Comparison of ENCODE assay signal across 27 cellular contexts in the genomic region with DNA sequence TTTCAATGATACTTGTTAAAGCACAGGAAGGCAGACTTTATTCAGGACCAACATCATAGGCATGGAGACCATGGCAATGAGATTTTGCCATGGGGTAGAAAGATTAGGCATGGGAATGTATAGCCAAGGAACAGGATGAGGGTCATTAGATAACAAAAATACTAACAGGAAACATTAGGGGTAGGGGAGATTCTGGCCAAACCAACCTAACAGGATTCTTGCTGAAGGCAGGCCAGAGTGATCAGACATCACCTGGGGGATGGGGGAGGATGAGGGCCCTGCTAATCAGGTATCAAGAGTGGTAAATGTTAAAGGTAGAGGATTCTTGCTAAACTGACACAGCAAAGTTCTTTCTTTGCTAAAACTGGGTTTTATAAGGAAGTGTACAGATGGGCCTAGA.
"Had no signal": no experiment of that assay in that cellular context is flagged by ENCODE, and none has a peak within 500 bp of the region (broad histone marks: within the 10 kb centered on the region; RNA-seq: fewer than 3 reads in every experiment).

No MANE protein-coding gene starts in this region.

- H3K4me3 ChIP-seq: left lung, lower lobe of right lung, neural progenitor cell, ovary, right atrium auricular region, right lobe of liver, smooth muscle cell, transverse colon, uterus had no signal

- H3K4me3 Mint-ChIP-seq: immature natural killer cell; naive thymus-derived CD8-positive, alpha-beta T cell; nephron; neural progenitor cell; stimulated activated memory B cell treated with anti-CD40 and anti-IgM and Interleukin-4, amounts not matched to agents 10 μg/mL and 1 μg/mL and 100 μg/mL, for 72 hours; stimulated activated naive CD8-positive, alpha-beta T cell treated with anti-CD3 and anti-CD28 coated beads, Interleukin-15, amount 100 ng/mL, for 72 hours had no signal

- H3K27ac ChIP-seq: left lung, lower lobe of right lung, neural progenitor cell, neutrophil, ovary, right atrium auricular region, right lobe of liver, transverse colon, uterus had no signal

- H3K36me3 Mint-ChIP-seq: neural progenitor cell; stimulated activated memory B cell treated with anti-CD40 and anti-IgM and Interleukin-4, amounts not matched to agents 10 μg/mL and 1 μg/mL and 100 μg/mL, for 72 hours had no signal

- H3K4me1 Mint-ChIP-seq: nephron; neural progenitor cell; stimulated activated memory B cell treated with anti-CD40 and anti-IgM and Interleukin-4, amounts not matched to agents 10 μg/mL and 1 μg/mL and 100 μg/mL, for 72 hours had no signal

- H3K9me3 ChIP-seq: left lung, lower lobe of right lung, neutrophil, ovary, right atrium auricular region, right lobe of liver, transverse colon, uterus had no signal

- DNase-seq: hippocampal formation; immature natural killer cell; kidney; left colon; left lung; lower lobe of right lung; mammary epithelial cell; mesenchymal stem cell; naive thymus-derived CD8-positive, alpha-beta T cell; ovary; right lobe of liver; stimulated activated CD4-positive, alpha-beta T cell treated with anti-CD3 and anti-CD28 coated beads, Interleukin-1b, Interleukin-23, amount 100 ng/mL, for 48 hours; stimulated activated CD4-positive, alpha-beta T cell treated with anti-CD3 and anti-CD28 coated beads, Interleukin-2, amount 100 ng/mL, for 48 hours; stimulated activated CD4-positive, alpha-beta T cell treated with anti-CD3 and anti-CD28 coated beads, Interleukin-4, amount 100 ng/mL, for 4 hours; stimulated activated CD8-positive, alpha-beta memory T cell treated with anti-CD3 and anti-CD28 coated beads, Interleukin-4, amount 100 ng/mL, for 48 hours; stimulated activated naive CD4-positive, alpha-beta T cell treated with Interleukin-2 at 50 U/mL for 16 hours; stimulated activated naive CD8-positive, alpha-beta T cell treated with anti-CD3 and anti-CD28 coated beads, Interleukin-15, amount 100 ng/mL, for 72 hours; substantia nigra; transverse colon; uterus had no signal

- H3K4me1 ChIP-seq: left lung, lower lobe of right lung, neural progenitor cell, right atrium auricular region, right lobe of liver, transverse colon, uterus had no signal

- H3K36me3 ChIP-seq: left lung, lower lobe of right lung, neural progenitor cell, neutrophil, ovary, right atrium auricular region, right lobe of liver, transverse colon, uterus had no signal

- H3K27ac Mint-ChIP-seq: immature natural killer cell; naive thymus-derived CD8-positive, alpha-beta T cell; nephron; neural progenitor cell; progenitor cell of endocrine pancreas; stimulated activated memory B cell treated with anti-CD40 and anti-IgM and Interleukin-4, amounts not matched to agents 10 μg/mL and 1 μg/mL and 100 μg/mL, for 72 hours had no signal

- H3K27me3 Mint-ChIP-seq: stimulated activated naive CD8-positive, alpha-beta T cell treated with anti-CD3 and anti-CD28 coated beads, Interleukin-15, amount 100 ng/mL, for 72 hours had no signal

- ATAC-seq: left colon; left lung; lower lobe of right lung; naive thymus-derived CD8-positive, alpha-beta T cell; right lobe of liver; stimulated activated memory B cell treated with anti-CD40 and anti-IgM and Interleukin-4, amounts not matched to agents 10 μg/mL and 1 μg/mL and 100 μg/mL, for 72 hours had no signal

- H3K27me3 ChIP-seq: left lung, neural progenitor cell, neutrophil, ovary, right atrium auricular region, right lobe of liver, transverse colon, uterus had no signal

- H3K9me3 Mint-ChIP-seq: neural progenitor cell; stimulated activated memory B cell treated with anti-CD40 and anti-IgM and Interleukin-4, amounts not matched to agents 10 μg/mL and 1 μg/mL and 100 μg/mL, for 72 hours had no signal
